In genomic region chr13:110713981-110714797, GRCh38 we compare ENCODE assay signal across 8 cellular contexts. TPM values are rescaled to one million over a fixed set of nuclear protein-coding genes. Genes with fewer than 3 reads are reported as not detected.
DNase-seq lines count a peak whose midpoint lies in the region; ATAC-seq and TF ChIP-seq lines count a peak whose summit lies in the region.

No MANE protein-coding gene starts in this region.

- intact Hi-C loops in dorsolateral prefrontal cortex (cut with DNase I): loop anchor here (2.0 to 10.0 kb wide), 6 partner anchors 69 to 501 kb away; partner anchors contain the start of genes ANKRD10 (in 2 of the 2) and NAXD (in 1 of the 2)

- no peak for ATAC-seq in HG02884 (IDR thresholded peaks at IDR 0.05; ENCODE audit: unreplicated experiment)
- no peak for ATAC-seq in GM19397 (IDR thresholded peaks at IDR 0.05; ENCODE audit: unreplicated experiment)

- TF ChIP-seq CTCF in dorsolateral prefrontal cortex (IDR thresholded peaks at IDR 0.05 in 54 of 56, conservative IDR thresholded peaks at IDR 0.05 in 2 of 56; ENCODE audit: low read depth in 1 of 56, partially characterized antibody in 56 of 56): peak in 1 of 56 donors; percentile 0

- peak overlapping the region; percentile 76 to 100 (median 98) for H3K4me3 ChIP-seq in dorsolateral prefrontal cortex

- H3K27ac ChIP-seq in dorsolateral prefrontal cortex: peak overlapping the region; percentile 94 to 100 (median 99)

- no peaks in the 10 kb centered on the region for H3K27me3 ChIP-seq in dorsolateral prefrontal cortex

- DNase-seq in Daoy (ENCODE audit: low read depth): peak; percentile 42
- peak; percentile 35 for DNase-seq in MV-4-11 (lab: John Stamatoyannopoulos, UW)
- DNase-seq in activated CD4-positive, alpha-beta T cell treated with anti-CD3 and anti-CD28 coated beads, Interleukin-2, amount 50 U/mL, for 4 hours: peak; percentile 68 to 69
- DNase-seq in dorsolateral prefrontal cortex: peak; percentile 34 to 69 (median 54)
- DNase-seq in medulla oblongata (ENCODE audit: extremely low spot score): peak; percentile 52
- peak; percentile 62 for DNase-seq in stimulated activated CD8-positive, alpha-beta memory T cell treated with anti-CD3 and anti-CD28 coated beads, Interleukin-12 subunit alpha, Interleukin-12 subunit beta, amount 100 ng/mL, for 1 hour (ENCODE audit: low read depth)

RNA-seq across cellular contexts. Expression of gene ING1, which starts 0.7 kb away (rescaled TPM):
- total RNA-seq in Daoy (2014; rRNA removed; shearing (Covaris generic)): 1.9 and 5.7 TPM in 2 replicates
- 10 to 100 TPM; 10.1 to 22.6 (median 16.2) TPM for total RNA-seq in dorsolateral prefrontal cortex

RNA-seq across cellular contexts. Expression of gene CARS2, which starts 8.3 kb away (rescaled TPM):
- 29.1 and 41.5 TPM in 2 replicates for total RNA-seq in Daoy (2014; rRNA removed; shearing (Covaris generic))
- 10 to 100 TPM; 36.3 to 70.5 (median 53.2) TPM for total RNA-seq in dorsolateral prefrontal cortex
